In the genomic region with DNA sequence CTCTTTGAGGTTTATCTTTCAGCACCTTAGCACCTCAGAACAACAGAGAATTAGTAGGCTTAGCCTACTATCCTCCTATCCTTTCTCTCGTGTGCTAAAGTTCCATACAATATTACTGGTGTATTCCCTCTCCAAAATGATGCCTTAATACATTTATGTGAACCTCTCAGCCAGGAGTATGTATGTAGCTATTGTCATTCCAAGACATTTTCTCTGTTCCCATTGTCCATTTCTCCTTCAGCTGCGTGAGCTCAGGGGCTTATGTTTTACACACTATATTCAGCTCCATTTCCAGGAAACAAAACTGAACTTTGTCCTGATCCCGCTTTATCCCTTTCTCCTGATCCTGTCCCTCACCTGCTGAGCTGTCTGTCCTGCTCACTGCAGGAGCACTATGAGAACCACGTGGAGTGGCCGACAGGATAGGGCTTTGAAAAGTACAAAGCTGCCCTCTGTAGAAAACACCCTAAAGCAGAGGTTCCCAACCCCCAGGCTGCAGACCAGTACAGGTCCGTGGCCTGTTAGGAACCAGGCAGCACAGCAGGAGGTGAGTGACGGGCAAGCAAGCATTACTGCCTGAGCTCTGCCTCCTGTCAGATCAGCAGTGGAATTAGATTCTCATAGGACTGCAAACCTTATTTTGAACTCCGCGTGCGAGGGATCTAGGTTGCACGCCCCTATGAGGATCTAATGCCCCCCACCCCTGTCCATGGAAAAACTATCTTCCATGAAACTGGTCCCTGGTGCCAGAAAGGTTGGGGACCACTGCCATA, we compare ENCODE assay signal across 1 cellular context.
A peak's percentile ranks its signal among the peaks of the same experiment; 100 is the strongest.
TF ChIP-seq lines count a peak whose summit lies in the region.

No MANE protein-coding gene starts in this region.

TF ChIP-seq in K562, 482 proteins besides CTCF, POLR2A, EP300 and RAD21:
- TF ChIP-seq, protein P1, sequence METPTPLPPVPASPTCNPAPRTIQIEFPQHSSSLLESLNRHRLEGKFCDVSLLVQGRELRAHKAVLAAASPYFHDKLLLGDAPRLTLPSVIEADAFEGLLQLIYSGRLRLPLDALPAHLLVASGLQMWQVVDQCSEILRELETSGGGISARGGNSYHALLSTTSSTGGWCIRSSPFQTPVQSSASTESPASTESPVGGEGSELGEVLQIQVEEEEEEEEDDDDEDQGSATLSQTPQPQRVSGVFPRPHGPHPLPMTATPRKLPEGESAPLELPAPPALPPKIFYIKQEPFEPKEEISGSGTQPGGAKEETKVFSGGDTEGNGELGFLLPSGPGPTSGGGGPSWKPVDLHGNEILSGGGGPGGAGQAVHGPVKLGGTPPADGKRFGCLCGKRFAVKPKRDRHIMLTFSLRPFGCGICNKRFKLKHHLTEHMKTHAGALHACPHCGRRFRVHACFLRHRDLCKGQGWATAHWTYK (CRISPR knock-in tag; IDR thresholded peaks at IDR 0.05) = no peak
- TF ChIP-seq PKNOX1 (IDR thresholded peaks at IDR 0.05) = peak; percentile 55
